Comparison of ENCODE assay signal across 27 cellular contexts in the genomic region with DNA sequence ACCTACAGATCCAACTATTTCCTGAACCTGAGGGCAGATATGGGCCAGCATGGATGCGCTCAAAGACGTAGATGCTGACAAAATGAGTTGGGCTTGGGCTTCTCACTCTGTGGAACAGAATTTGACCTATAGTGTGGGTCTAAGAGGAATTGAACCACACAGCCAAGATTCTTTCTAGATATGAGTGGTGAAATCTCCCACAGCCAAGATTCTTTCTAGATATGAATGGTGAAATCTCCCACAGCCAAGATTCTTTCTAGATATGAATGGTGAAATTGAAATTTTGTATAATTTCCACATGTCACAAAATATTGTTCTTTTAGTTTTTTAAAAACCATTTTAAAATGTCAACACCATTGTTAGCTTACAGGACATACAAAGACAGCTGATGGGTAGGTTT.
DNase-seq lines count a peak whose midpoint lies in the region; ATAC-seq and TF ChIP-seq lines count a peak whose summit lies in the region.
"Had no signal": no experiment of that assay in that cellular context is flagged by ENCODE, and none has a peak within 500 bp of the region (broad histone marks: within the 10 kb centered on the region; RNA-seq: fewer than 3 reads in every experiment).

No MANE protein-coding gene starts in this region.

- TF ChIP-seq CTCF in GM06990 (IDR thresholded peaks at IDR 0.05; ENCODE audit: insufficient read depth, low read length, poor library complexity, severe bottlenecking), result no peak

- H3K4me3 ChIP-seq in GM06990 (replicated peaks; ENCODE audit: low read depth, low read length), result no peak overlapping the region
- H3K4me3 ChIP-seq: gastrocnemius medialis, neural progenitor cell, tibial artery had no signal

- DNase-seq in GM06990 (ENCODE audit: extremely low read depth, insufficient read length) (peak; percentile 9), NAMALWA (ENCODE audit: low spot score) (no peak), AG08395 (ENCODE audit: low spot score) (no peak), NCI-H2227 (lab: John Stamatoyannopoulos, UW; ENCODE audit: unreplicated experiment) (no peak), AG20443 (ENCODE audit: low spot score) (no peak)
- DNase-seq: activated CD4-positive, alpha-beta T cell treated with anti-CD3 and anti-CD28 coated beads, Interleukin-2, amount 50 U/mL, for 4 hours; activated CD8-positive, alpha-beta memory T cell treated with anti-CD3 and anti-CD28 coated beads, Interleukin-2, amount 50 U/mL, for 48 hours; AML-193; amygdala; Calu3; CD4-positive, CD25-positive, alpha-beta regulatory T cell; DND-41; gastrocnemius medialis; GF-D8; kidney; NCI-H1436; NCI-H226; NCI-H526 treated with DMSO at 0.1 percent for 48 hours; SHP77; small intestine; tibial artery had no signal

- H3K36me3 ChIP-seq in GM06990 (ENCODE audit: control insufficient read depth, insufficient read depth, low read length), result no peaks in the 10 kb centered on the region
- H3K36me3 ChIP-seq: gastrocnemius medialis, neural progenitor cell had no signal

- peak; percentile 61 for ATAC-seq in GM18858 (IDR thresholded peaks at IDR 0.05; ENCODE audit: unreplicated experiment)
- peak; percentile 56 for ATAC-seq in HG02642 (IDR thresholded peaks at IDR 0.05; ENCODE audit: poor library complexity, unreplicated experiment)
- peak; percentile 70 for ATAC-seq in HG03520 (IDR thresholded peaks at IDR 0.05; ENCODE audit: unreplicated experiment)
- ATAC-seq: activated CD4-positive, CD25-positive, alpha-beta regulatory T cell treated with anti-CD3 and anti-CD28 coated beads, Interleukin-2, amount 50 U/mL, for 24 hours; gastrocnemius medialis; Panc1 had no signal

- no peaks in the 10 kb centered on the region for H3K27me3 ChIP-seq in GM06990 (replicated peaks; ENCODE audit: control insufficient read depth, insufficient read depth, low read length)
- H3K27me3 ChIP-seq: gastrocnemius medialis, neural progenitor cell, tibial artery had no signal
